Comparison of ENCODE assay signal across 8 cellular contexts in the genomic region with DNA sequence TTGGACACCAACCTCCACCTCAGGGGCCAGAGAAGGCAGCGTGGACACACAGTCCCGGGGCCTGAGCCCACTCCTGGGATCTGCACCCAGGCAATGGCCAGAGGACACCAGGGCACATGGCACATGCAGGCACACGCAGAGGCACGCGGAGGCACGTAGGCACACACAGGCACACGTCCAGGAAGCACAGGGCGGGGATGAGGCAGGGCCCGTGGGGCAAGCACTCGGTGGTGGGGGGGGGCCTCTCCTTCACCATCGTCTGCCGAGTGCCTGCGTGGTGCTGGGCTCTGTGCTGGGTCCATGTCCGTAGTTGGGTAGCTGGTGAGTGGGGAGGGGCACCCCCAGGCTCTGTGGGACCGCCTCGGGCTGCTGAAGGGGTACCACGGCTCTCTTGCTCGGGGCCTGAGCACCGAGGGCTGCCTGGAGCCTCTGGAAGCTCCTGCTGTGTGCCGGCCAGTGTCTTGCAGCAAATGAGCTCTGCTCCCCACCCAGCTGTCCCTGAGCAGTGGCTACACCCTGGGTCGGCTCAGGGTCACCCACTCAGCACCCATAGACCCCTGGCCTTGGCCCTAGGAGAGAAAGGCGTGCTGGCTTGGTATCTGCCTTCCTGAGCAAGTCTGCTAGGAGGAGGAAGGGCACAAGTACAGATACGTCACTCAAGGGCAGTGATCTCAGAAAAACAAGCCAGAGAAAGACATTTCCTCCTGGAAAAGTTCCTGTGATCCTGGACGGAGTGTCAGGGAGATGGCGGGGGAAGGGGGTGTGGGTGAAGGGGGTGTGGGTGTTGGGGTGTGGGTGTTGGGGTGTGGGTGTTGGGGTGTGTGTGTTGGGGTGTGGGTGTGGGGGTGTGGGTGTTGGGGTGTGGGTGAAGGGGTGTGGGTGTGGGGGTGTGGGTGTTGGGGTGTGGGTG. TPM values are rescaled to one million over a fixed set of nuclear protein-coding genes. Genes with fewer than 3 reads are reported as not detected.
A peak's percentile ranks its signal among the peaks of the same experiment; 100 is the strongest.
DNase-seq lines count a peak whose midpoint lies in the region; ATAC-seq, FAIRE-seq and TF ChIP-seq lines count a peak whose summit lies in the region.

No MANE protein-coding gene starts in this region.

- H3K9me3 ChIP-seq in mucosa of descending colon = no peaks in the 10 kb centered on the region

- intact Hi-C loops in mucosa of descending colon (cut with DNase I, micrococcal nuclease) = no loop called here

- H3K4me3 ChIP-seq in choroid plexus epithelial cell (ENCODE audit: low read depth, low read length) = no peak overlapping the region
- no peak overlapping the region for H3K4me3 ChIP-seq in mucosa of descending colon

- H3K4me1 ChIP-seq in mucosa of descending colon (ENCODE audit: low read depth) = no peaks in the 10 kb centered on the region

- ATAC-seq in mucosa of descending colon (peak; percentile 69), HG03097 (IDR thresholded peaks at IDR 0.05; ENCODE audit: low FRiP score, unreplicated experiment) (no peak), GM21381 (IDR thresholded peaks at IDR 0.05; ENCODE audit: unreplicated experiment) (no peak)

- no peak for FAIRE-seq in frontal cortex (lab: Jason Lieb, UNC)

- TF ChIP-seq CTCF in choroid plexus epithelial cell (conservative IDR thresholded peaks at IDR 0.05; ENCODE audit: low read depth, low read length) (no peak), mucosa of descending colon (IDR thresholded peaks at IDR 0.05) (no peak)

- H3K36me3 ChIP-seq in mucosa of descending colon (ENCODE audit: low read depth) = no peaks in the 10 kb centered on the region

- DNase-seq in CD1c-positive myeloid dendritic cell (ENCODE audit: extremely low spot score) = peak; percentile 13
- peak; percentile 26 for DNase-seq in OCI-M1 (lab: John Stamatoyannopoulos, UW)
- DNase-seq in choroid plexus epithelial cell (ENCODE audit: low read depth) = peak; percentile 71
- DNase-seq in mucosa of descending colon = peak in 2 of 3 donors; percentile 31 to 65
- no peak for DNase-seq in frontal cortex (ENCODE audit: low spot score in 2 of 2)
- no peak for DNase-seq in NCI-H526 (lab: John Stamatoyannopoulos, UW)

RNA-seq across cellular contexts. Expression of a gene that starts 26.5 kb away (rescaled TPM):
- total RNA-seq in mucosa of descending colon (not detected), frontal cortex (2.4 TPM)

RNA-seq across cellular contexts. Expression of a gene that starts 37.3 kb away (rescaled TPM):
- total RNA-seq in mucosa of descending colon (under 1 TPM in 2 of 3 donors, not detected in 1; 0.13 to 0.70 TPM), frontal cortex (0.41 TPM)

Comparison
In these comparisons a context has a peak if more than half of its experiments do, and no peak if none do; other contexts are left out.
1. DNase-seq: peak in CD1c-positive myeloid dendritic cell (single experiment), OCI-M1 (single experiment), choroid plexus epithelial cell (single experiment) and mucosa of descending colon (2 of 3); none in frontal cortex (0 of 2) and NCI-H526 (0 of 2).